8 cellular contexts compared by ENCODE assay signal in genomic region chr17:81685108-81685507, GRCh38. TPM values are rescaled to one million over a fixed set of nuclear protein-coding genes. Genes with fewer than 3 reads are reported as not detected.
DNase-seq lines count a peak whose midpoint lies in the region; ATAC-seq and TF ChIP-seq lines count a peak whose summit lies in the region.

No MANE protein-coding gene starts in this region.

- peaks cover 0 to 36% of the 10 kb centered on the region in 2 donors for H3K4me1 ChIP-seq in right atrium auricular region

- ATAC-seq in left ventricle myocardium superior (no peak), GM19455 (IDR thresholded peaks at IDR 0.05; ENCODE audit: unreplicated experiment) (no peak)

- TF ChIP-seq CTCF in right atrium auricular region (IDR thresholded peaks at IDR 0.05) (no peak), fibroblast of pulmonary artery (IDR thresholded peaks at IDR 0.05; ENCODE audit: low read length, missing control alignments) (no peak)

- intact Hi-C loops in left ventricle myocardium superior (cut with micrococcal nuclease) = no loop called here

- H3K27me3 ChIP-seq in right atrium auricular region = no peaks in the 10 kb centered on the region

- peaks cover 48% of the 10 kb centered on the region for H3K36me3 ChIP-seq in right atrium auricular region

- DNase-seq in right atrium auricular region (ENCODE audit: low spot score) (no peak), left ventricle myocardium superior (no peak), fibroblast of pulmonary artery (ENCODE audit: low read depth) (peak; percentile 46), NOMO-1 treated with dmso at 0.1 percent for 144 hours (lab: John Stamatoyannopoulos, UW; ENCODE audit: unreplicated experiment) (no peak), NCI-H2171 treated with DMSO at 0.1 percent for 48 hours (lab: John Stamatoyannopoulos, UW) (no peak)
- DNase-seq in activated CD4-positive, alpha-beta T cell treated with anti-CD3 and anti-CD28 coated beads, Interleukin-2, amount 50 U/mL, for 4 hours = peak; percentile 51 to 52
- DNase-seq in stimulated activated CD4-positive, alpha-beta T cell treated with anti-CD3 and anti-CD28 coated beads, Interleukin-12 subunit alpha, Interleukin-12 subunit beta, amount 100 ng/mL, for 4 hours = peak; percentile 50

- H3K4me3 ChIP-seq in right atrium auricular region (peak overlapping the region; percentile 97 to 98), fibroblast of pulmonary artery (replicated peaks; ENCODE audit: low read depth, low read length) (peak overlapping the region; percentile 87)

- H3K9me3 ChIP-seq in right atrium auricular region = no peaks in the 10 kb centered on the region

- H3K27ac ChIP-seq in right atrium auricular region = peak overlapping the region in 1 of 2 donors; percentile 75

RNA-seq across cellular contexts. Expression of gene HGS, which starts 1.3 kb away (rescaled TPM):
- total RNA-seq in right atrium auricular region (10 to 100 TPM; 33.7 to 59.5 TPM), left ventricle myocardium superior (42.1 TPM)

RNA-seq across cellular contexts. Expression of gene ARL16, which starts 1.5 kb away (rescaled TPM):
- 10 to 100 TPM; 20.3 to 22.2 TPM for total RNA-seq in right atrium auricular region
- total RNA-seq in left ventricle myocardium superior = 12.0 TPM

RNA-seq across cellular contexts. Expression of gene MRPL12, which starts 18.1 kb away (rescaled TPM):
- total RNA-seq in right atrium auricular region (100 to 1,000 TPM in 1 of 2 donors, 10 to 100 TPM in 1; 87.9 to 127 TPM), left ventricle myocardium superior (184 TPM)

RNA-seq across cellular contexts. Expression of gene CCDC137, which starts 18.6 kb away (rescaled TPM):
- total RNA-seq in right atrium auricular region (1 to 10 TPM; 3.8 to 5.1 TPM), left ventricle myocardium superior (6.2 TPM)

RNA-seq across cellular contexts. Expression of gene OXLD1, which starts 18.7 kb away (rescaled TPM):
- total RNA-seq in right atrium auricular region = 10 to 100 TPM; 19.3 to 19.6 TPM
- 12.4 TPM for total RNA-seq in left ventricle myocardium superior

Comparison
In these comparisons a context has a peak if more than half of its experiments do, and no peak if none do; other contexts are left out.
1. DNase-seq: peak in activated CD4-positive, alpha-beta T cell treated with anti-CD3 and anti-CD28 coated beads, Interleukin-2, amount 50 U/mL, for 4 hours (2 of 2), fibroblast of pulmonary artery (single experiment) and stimulated activated CD4-positive, alpha-beta T cell treated with anti-CD3 and anti-CD28 coated beads, Interleukin-12 subunit alpha, Interleukin-12 subunit beta, amount 100 ng/mL, for 4 hours (single experiment); none in right atrium auricular region (single experiment), left ventricle myocardium superior (single experiment), NOMO-1 treated with dmso at 0.1 percent for 144 hours (single experiment) and NCI-H2171 treated with DMSO at 0.1 percent for 48 hours (single experiment).